Comparison of ENCODE assay signal across 17 cellular contexts in genomic region chr16:68190745-68191510, GRCh38. TPM values are rescaled to one million over a fixed set of nuclear protein-coding genes. Genes with fewer than 3 reads are reported as not detected.
A peak's percentile ranks its signal among the peaks of the same experiment; 100 is the strongest.
DNase-seq lines count a peak whose midpoint lies in the region; ATAC-seq lines count a peak whose summit lies in the region.
"Had no signal": no experiment of that assay in that cellular context is flagged by ENCODE, and none has a peak within 500 bp of the region (broad histone marks: within the 10 kb centered on the region; RNA-seq: fewer than 3 reads in every experiment).

No MANE protein-coding gene starts in this region.

- peaks cover 45% of the 10 kb centered on the region for H3K36me3 ChIP-seq in thymus (ENCODE audit: control insufficient read depth, insufficient read depth)
- H3K36me3 ChIP-seq: uterus had no signal

- H3K4me1 Mint-ChIP-seq in activated naive CD8-positive, alpha-beta T cell (ENCODE audit: low read depth) = peaks cover 18% of the 10 kb centered on the region
- no peaks in the 10 kb centered on the region for H3K4me1 Mint-ChIP-seq in activated naive CD8-positive, alpha-beta T cell treated with anti-CD3 and anti-CD28 coated beads, Interleukin-2, amount 50 U/mL, for 24 hours

- peak overlapping the region; percentile 26 for H3K27ac ChIP-seq in thymus (ENCODE audit: low read depth)
- H3K27ac ChIP-seq: ascending aorta, KMS-11, uterus had no signal

- peaks cover 3% of the 10 kb centered on the region for H3K9me3 ChIP-seq in thymus (ENCODE audit: control insufficient read depth)
- H3K9me3 ChIP-seq: ascending aorta, uterus had no signal

- peaks cover 16% of the 10 kb centered on the region for H3K4me1 ChIP-seq in thymus (ENCODE audit: control insufficient read depth, insufficient read depth, low read length)
- H3K4me1 ChIP-seq: ascending aorta, uterus had no signal

- peaks cover 13% of the 10 kb centered on the region for H3K36me3 Mint-ChIP-seq in activated naive CD8-positive, alpha-beta T cell
- H3K36me3 Mint-ChIP-seq in activated naive CD8-positive, alpha-beta T cell treated with anti-CD3 and anti-CD28 coated beads, Interleukin-2, amount 50 U/mL, for 24 hours (ENCODE audit: low read depth) = peaks cover 51% of the 10 kb centered on the region

- ATAC-seq in activated naive CD8-positive, alpha-beta T cell treated with anti-CD3 and anti-CD28 coated beads, Interleukin-2, amount 50 U/mL, for 24 hours = no peak
- ATAC-seq in GM21526 (IDR thresholded peaks at IDR 0.05; ENCODE audit: low FRiP score, unreplicated experiment) = no peak
- ATAC-seq: stimulated activated effector memory CD8-positive, alpha-beta T cell treated with anti-CD3 and anti-CD28 coated beads, Interleukin-12 subunit alpha, Interleukin-12 subunit beta, amount 100 ng/mL, for 72 hours had no signal

- H3K4me3 Mint-ChIP-seq in activated naive CD8-positive, alpha-beta T cell = no peak overlapping the region
- no peak overlapping the region for H3K4me3 Mint-ChIP-seq in activated naive CD8-positive, alpha-beta T cell treated with anti-CD3 and anti-CD28 coated beads, Interleukin-2, amount 50 U/mL, for 24 hours
- H3K4me3 Mint-ChIP-seq: stimulated activated effector memory CD8-positive, alpha-beta T cell treated with anti-CD3 and anti-CD28 coated beads, Interleukin-12 subunit alpha, Interleukin-12 subunit beta, amount 100 ng/mL, for 72 hours had no signal

- whole genome bisulfite sequencing in thymus = over 99% methylated on average over 2 of the region's 2 CpGs

- no peaks in the 10 kb centered on the region for H3K27me3 Mint-ChIP-seq in activated naive CD8-positive, alpha-beta T cell
- H3K27me3 Mint-ChIP-seq in activated naive CD8-positive, alpha-beta T cell treated with anti-CD3 and anti-CD28 coated beads, Interleukin-2, amount 50 U/mL, for 24 hours = no peaks in the 10 kb centered on the region

- no peaks in the 10 kb centered on the region for H3K9me3 Mint-ChIP-seq in activated naive CD8-positive, alpha-beta T cell (ENCODE audit: low read depth)
- H3K9me3 Mint-ChIP-seq in activated naive CD8-positive, alpha-beta T cell treated with anti-CD3 and anti-CD28 coated beads, Interleukin-2, amount 50 U/mL, for 24 hours = no peaks in the 10 kb centered on the region
- H3K9me3 Mint-ChIP-seq: stimulated activated effector memory CD8-positive, alpha-beta T cell treated with anti-CD3 and anti-CD28 coated beads, Interleukin-12 subunit alpha, Interleukin-12 subunit beta, amount 100 ng/mL, for 72 hours had no signal

- no peaks in the 10 kb centered on the region for H3K27me3 ChIP-seq in thymus (ENCODE audit: control insufficient read depth, insufficient read depth)
- H3K27me3 ChIP-seq: ascending aorta, uterus had no signal

- intact Hi-C loops in head of caudate nucleus (cut with DNase I) = no loop called here

- no peak overlapping the region for H3K4me3 ChIP-seq in thymus (ENCODE audit: low read length)
- H3K4me3 ChIP-seq: ascending aorta, uterus had no signal

- peak overlapping the region; percentile 59 for H3K27ac Mint-ChIP-seq in activated naive CD8-positive, alpha-beta T cell
- no peak overlapping the region for H3K27ac Mint-ChIP-seq in activated naive CD8-positive, alpha-beta T cell treated with anti-CD3 and anti-CD28 coated beads, Interleukin-2, amount 50 U/mL, for 24 hours
- H3K27ac Mint-ChIP-seq: stimulated activated effector memory CD8-positive, alpha-beta T cell treated with anti-CD3 and anti-CD28 coated beads, Interleukin-12 subunit alpha, Interleukin-12 subunit beta, amount 100 ng/mL, for 72 hours had no signal

- no peak for DNase-seq in activated naive CD8-positive, alpha-beta T cell treated with anti-CD3 and anti-CD28 coated beads, Interleukin-2, amount 50 U/mL, for 24 hours
- DNase-seq in anterior cingulate cortex (lab: John Stamatoyannopoulos, UW) (peak in 32 of 58 donors; percentile 1 to 58 (median 16)), head of caudate nucleus (peak in 23 of 42 donors; percentile 6 to 75 (median 41)), NCI-H2196 (lab: John Stamatoyannopoulos, UW; ENCODE audit: unreplicated experiment) (no peak), UCSD-AML1 (lab: John Stamatoyannopoulos, UW; ENCODE audit: unreplicated experiment) (no peak)
- DNase-seq: H7; mesendoderm; NCI-H1436 treated with DMSO at 0.1 percent for 48 hours; NCI-H526; stimulated activated CD4-positive, alpha-beta T cell treated with anti-CD3 and anti-CD28 coated beads, Interleukin-4, amount 100 ng/mL, for 4 hours; uterus had no signal

RNA-seq across cellular contexts. Expression of gene ESRP2, which starts 45.0 kb away (rescaled TPM):
- 10.7 TPM for polyA plus RNA-seq in thymus

RNA-seq across cellular contexts. Expression of gene PLA2G15, which starts 54.2 kb away (rescaled TPM):
- 13.1 TPM for polyA plus RNA-seq in thymus

Comparison
In these comparisons a context has a peak if more than half of its experiments do, and no peak if none do; other contexts are left out.
1. DNase-seq: peak in anterior cingulate cortex (32 of 58) and head of caudate nucleus (23 of 42); none in activated naive CD8-positive, alpha-beta T cell treated with anti-CD3 and anti-CD28 coated beads, Interleukin-2, amount 50 U/mL, for 24 hours (single experiment), NCI-H2196 (single experiment) and UCSD-AML1 (single experiment).